ENCODE assay signal across 1 cellular context in genomic region chr4:128601992-128602695, GRCh38.
TF ChIP-seq lines count a peak whose summit lies in the region.

No MANE protein-coding gene starts in this region.

TF ChIP-seq in K562, 482 proteins besides CTCF, POLR2A, EP300 and RAD21 (continued from another document and continues in another):
- TF ChIP-seq ATF3 (IDR thresholded peaks at IDR 0.05) (no peak), ATF3 (CRISPR knock-in tag; conservative IDR thresholded peaks at IDR 0.05) (no peak), BRD9 (IDR thresholded peaks at IDR 0.05; ENCODE audit: low read depth, partially characterized antibody) (no peak), ZNF224 (CRISPR knock-in tag; IDR thresholded peaks at IDR 0.05) (no peak), ZNF395 (CRISPR knock-in tag; IDR thresholded peaks at IDR 0.05) (no peak), TGIF2 (CRISPR knock-in tag; IDR thresholded peaks at IDR 0.05) (no peak), AFF1 (IDR thresholded peaks at IDR 0.05; ENCODE audit: low read depth in 1 of 2, partially characterized antibody in 2 of 2) (no peak), TCF3 (CRISPR knock-in tag; IDR thresholded peaks at IDR 0.05) (peak; percentile 50; the same call in 1 of the 2 replicates), ZNF668 (CRISPR knock-in tag; IDR thresholded peaks at IDR 0.05) (no peak), ZFX (CRISPR knock-in tag; IDR thresholded peaks at IDR 0.05) (peak; percentile 59), RBM25 (IDR thresholded peaks at IDR 0.05; ENCODE audit: low read depth, low read length, severe bottlenecking) (no peak), CHD7 (IDR thresholded peaks at IDR 0.05; ENCODE audit: low read depth, low read length) (no peak), EHMT2 (IDR thresholded peaks at IDR 0.05) (no peak), ZNF551 (CRISPR knock-in tag; IDR thresholded peaks at IDR 0.05) (no peak), TOE1 (IDR thresholded peaks at IDR 0.05; ENCODE audit: borderline replicate concordance) (no peak), TOE1 (CRISPR knock-in tag; IDR thresholded peaks at IDR 0.05; ENCODE audit: borderline replicate concordance, low read depth) (no peak), SMARCC2 (IDR thresholded peaks at IDR 0.05; ENCODE audit: low read depth) (peak; percentile 59), RFX5 (IDR thresholded peaks at IDR 0.05; ENCODE audit: low read depth, low read length) (no peak), ZNF121 (CRISPR knock-in tag; conservative IDR thresholded peaks at IDR 0.05) (peak; percentile 29; the same call in 1 of the 2 replicates), MBD1 (CRISPR knock-in tag; IDR thresholded peaks at IDR 0.05) (no peak), ZNF280B (CRISPR knock-in tag; IDR thresholded peaks at IDR 0.05) (no peak), ZNF589 (CRISPR knock-in tag; IDR thresholded peaks at IDR 0.05; ENCODE audit: low read depth) (no peak), CREB5 (CRISPR knock-in tag; IDR thresholded peaks at IDR 0.05) (no peak), KDM1A (IDR thresholded peaks at IDR 0.05) (no peak), ADNP (tag; IDR thresholded peaks at IDR 0.05) (no peak), C11orf30 (IDR thresholded peaks at IDR 0.05; ENCODE audit: low read depth) (peak; percentile 79; the same call in 1 of the 2 replicates), MLX (CRISPR knock-in tag; conservative IDR thresholded peaks at IDR 0.05) (no peak), CBFA2T3 (IDR thresholded peaks at IDR 0.05) (peak; percentile 30; the same call in 1 of the 2 replicates), RBM15 (IDR thresholded peaks at IDR 0.05; ENCODE audit: insufficient read depth, low read length) (no peak), MAX (CRISPR knock-in tag; IDR thresholded peaks at IDR 0.05) (no peak), ARID1B (IDR thresholded peaks at IDR 0.05) (peak; percentile 22), FOXJ3 (CRISPR knock-in tag; IDR thresholded peaks at IDR 0.05) (no peak), DLX4 (CRISPR knock-in tag; IDR thresholded peaks at IDR 0.05) (no peak)
